18 cellular contexts compared by ENCODE assay signal in the genomic region with DNA sequence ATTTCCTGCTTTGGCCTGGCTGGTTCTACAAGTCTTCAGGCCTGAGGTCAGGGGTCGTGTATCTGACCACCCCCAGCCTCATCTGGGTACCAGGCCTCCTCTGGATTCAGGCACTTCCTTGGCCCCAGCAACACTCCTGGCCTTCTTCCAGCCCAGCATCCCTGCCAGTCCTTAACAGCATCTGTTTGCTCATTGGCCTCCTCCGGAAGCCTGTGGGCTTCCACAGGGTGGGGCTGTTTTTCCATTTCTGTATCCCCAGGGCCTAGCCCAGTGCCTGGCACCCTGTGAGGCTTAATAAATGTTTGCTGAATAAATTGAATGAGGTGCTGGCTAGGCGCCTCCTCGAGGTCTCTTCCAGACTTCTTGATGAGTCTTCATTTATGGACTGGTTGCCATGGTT. TPM values are rescaled to one million over a fixed set of nuclear protein-coding genes. Genes with fewer than 3 reads are reported as not detected.
DNase-seq lines count a peak whose midpoint lies in the region; ATAC-seq, FAIRE-seq and TF ChIP-seq lines count a peak whose summit lies in the region.
"Had no signal": no experiment of that assay in that cellular context is flagged by ENCODE, and none has a peak within 500 bp of the region (broad histone marks: within the 10 kb centered on the region; RNA-seq: fewer than 3 reads in every experiment).

No MANE protein-coding gene starts in this region.

- H3K4me2 ChIP-seq in K562 (ENCODE audit: insufficient read depth, low read length) (no peak overlapping the region), neural progenitor cell (peak overlapping the region; percentile 47)

- in situ Hi-C loops in K562 (cut with MboI), result no loop called here

- peaks cover 3% of the 10 kb centered on the region for H3K27me3 Mint-ChIP-seq in neural progenitor cell (ENCODE audit: insufficient read depth, low read depth)

- no peak for TF ChIP-seq POLR2A in K562 (conservative IDR thresholded peaks at IDR 0.05)

- POLR2A ChIA-PET in K562 (lab: Yijun Ruan, JAX), result interaction anchor here (0.6 to 1.7 kb wide), 5 partner anchors 9 to 1066 kb away, joined by 3 to 6 read pairs (median 3); no protein-coding TSS in a partner anchor

- H3K9me3 ChIP-seq in K562 (replicated peaks; ENCODE audit: control insufficient read depth, insufficient read depth, low read depth, low read length) (no peaks in the 10 kb centered on the region), neural progenitor cell (ENCODE audit: low read depth) (no peaks in the 10 kb centered on the region)
- H3K9me3 ChIP-seq: prostate gland, vagina had no signal

- no peak overlapping the region for H3K27ac ChIP-seq in K562 (ENCODE audit: extremely low read depth, low read depth, low read length)
- H3K27ac ChIP-seq in neural progenitor cell, result no peak overlapping the region
- H3K27ac ChIP-seq: prostate gland, SK-N-MC, vagina had no signal

- ATAC-seq in K562 (no peak), GM21786 (IDR thresholded peaks at IDR 0.05; ENCODE audit: unreplicated experiment) (no peak), GM18909 (IDR thresholded peaks at IDR 0.05; ENCODE audit: poor library complexity, unreplicated experiment) (no peak)
- ATAC-seq: activated T-helper 17 cell treated with anti-CD3 and anti-CD28 coated beads, Interleukin-2, amount 50 U/mL, for 72 hours; left ventricle myocardium superior; PC-3 had no signal

- peaks cover 0 to 12% of the 10 kb centered on the region in 2 experiments; a peak in 1 of 5 replicates for H3K27me3 ChIP-seq in K562 (ENCODE audit: control insufficient read depth in 2 of 2, insufficient read depth in 2 of 2, low read length in 2 of 2)
- no peaks in the 10 kb centered on the region for H3K27me3 ChIP-seq in neural progenitor cell
- H3K27me3 ChIP-seq: vagina had no signal

- H3K79me2 ChIP-seq in K562 (ENCODE audit: control insufficient read depth, insufficient read depth, low read length) (no peaks in the 10 kb centered on the region), neural progenitor cell (ENCODE audit: low read depth) (no peaks in the 10 kb centered on the region)

- peak; percentile 73 for DNase-seq in NCI-H2107 treated with DMSO at 0.1 percent for 48 hours (lab: John Stamatoyannopoulos, UW; ENCODE audit: unreplicated experiment)
- no peak for DNase-seq in NCI-H2107 (lab: John Stamatoyannopoulos, UW)
- peak; percentile 67 for DNase-seq in NCI-H1092 (lab: John Stamatoyannopoulos, UW)
- no peak for DNase-seq in K562 (ENCODE audit: extremely low read depth in 1 of 4, low spot score in 3 of 4)
- DNase-seq in neural progenitor cell (ENCODE audit: low spot score), result no peak
- DNase-seq in H4 (ENCODE audit: low spot score), result no peak
- DNase-seq: central memory CD4-positive, alpha-beta T cell; left ventricle myocardium superior; naive B cell; NCI-H2227 treated with DMSO at 0.1 percent for 48 hours; PC-3 had no signal

- H3F3A ChIP-seq in neural progenitor cell (ENCODE audit: low read depth), result peaks cover 27% of the 10 kb centered on the region

- peaks cover 15 to 16% of the 10 kb centered on the region in 2 experiments for H3K4me1 ChIP-seq in K562 (replicated peaks in 1 of 2; ENCODE audit: control insufficient read depth in 2 of 2, insufficient read depth in 2 of 2, low read length in 2 of 2)
- peaks cover 24% of the 10 kb centered on the region for H3K4me1 ChIP-seq in neural progenitor cell
- H3K4me1 ChIP-seq: prostate gland, vagina had no signal

- TF ChIP-seq RAD21 in K562 (CRISPR knock-in tag; conservative IDR thresholded peaks at IDR 0.05 in 1 of 2, IDR thresholded peaks at IDR 0.05 in 1 of 2), result no peak

- no peak overlapping the region for H3K9ac ChIP-seq in K562 (ENCODE audit: insufficient read depth in 1 of 2, low read depth in 2 of 2, low read length in 2 of 2)
- H3K9ac ChIP-seq in neural progenitor cell, result no peak overlapping the region

- peaks cover 15% of the 10 kb centered on the region for H3K4me1 Mint-ChIP-seq in neural progenitor cell
- H3K4me1 Mint-ChIP-seq: activated T-helper 17 cell treated with anti-CD3 and anti-CD28 coated beads, Interleukin-2, amount 50 U/mL, for 72 hours; naive B cell had no signal

- no peaks in the 10 kb centered on the region for H3K36me3 Mint-ChIP-seq in neural progenitor cell
- H3K36me3 Mint-ChIP-seq: naive B cell had no signal

- no peaks in the 10 kb centered on the region for H3K9me3 Mint-ChIP-seq in neural progenitor cell
- H3K9me3 Mint-ChIP-seq: activated T-helper 17 cell treated with anti-CD3 and anti-CD28 coated beads, Interleukin-2, amount 50 U/mL, for 72 hours; naive B cell had no signal

- intact Hi-C loops in K562 (cut with micrococcal nuclease), result no loop called here

- no peak overlapping the region for H3K4me3 ChIP-seq in K562
- no peak overlapping the region for H3K4me3 ChIP-seq in neural progenitor cell
- H3K4me3 ChIP-seq: prostate gland, SK-N-MC, vagina had no signal

- TF ChIP-seq CTCF in K562 (IDR thresholded peaks at IDR 0.05 in 2 of 3, conservative IDR thresholded peaks at IDR 0.05 in 1 of 3; ENCODE audit: insufficient read depth in 2 of 3, low read depth in 1 of 3, low read length in 3 of 3), result peak in 1 of 3 experiments; percentile 32; a peak in 1 of 6 replicates
- TF ChIP-seq CTCF in neural progenitor cell (IDR thresholded peaks at IDR 0.05), result peak; percentile 6

- BruUV-seq in K562 (replicated peaks; lab: Mats Ljungman, UMichigan), result no TSS peak

- no peaks in the 10 kb centered on the region for H3K36me3 ChIP-seq in K562 (ENCODE audit: control insufficient read depth, insufficient read depth, low read length)
- no peaks in the 10 kb centered on the region for H3K36me3 ChIP-seq in neural progenitor cell
- H3K36me3 ChIP-seq: prostate gland, vagina had no signal

- no peak overlapping the region for H2AFZ ChIP-seq in K562 (ENCODE audit: low read depth, low read length)
- H2AFZ ChIP-seq in neural progenitor cell (replicated peaks), result peak overlapping the region; percentile 66

- no peak for FAIRE-seq in K562 (lab: Jason Lieb, UNC)

- WGBS in K562 (ENCODE audit: insufficient coverage, low coverage, missing lambda C conversion rate), result 5% methylated on average over 4 of the region's 4 CpGs

- no peaks in the 10 kb centered on the region for H4K20me1 ChIP-seq in K562 (replicated peaks; ENCODE audit: control insufficient read depth, insufficient read depth, low read length)
- H4K20me1 ChIP-seq in neural progenitor cell (ENCODE audit: low read depth), result no peaks in the 10 kb centered on the region

- no peak for TF ChIP-seq EP300 in K562 (IDR thresholded peaks at IDR 0.05; ENCODE audit: low read length)

- CTCF ChIA-PET in K562 (lab: Yijun Ruan, JAX; ENCODE audit: low intra/inter-chr PET ratio), result no interaction called here

- H3K9me1 ChIP-seq in K562 (ENCODE audit: control insufficient read depth, insufficient read depth, low read length), result no peaks in the 10 kb centered on the region

- H3K27ac Mint-ChIP-seq in neural progenitor cell, result no peak overlapping the region
- H3K27ac Mint-ChIP-seq: activated T-helper 17 cell treated with anti-CD3 and anti-CD28 coated beads, Interleukin-2, amount 50 U/mL, for 72 hours had no signal

- H3K4me3 Mint-ChIP-seq in neural progenitor cell, result no peak overlapping the region
- H3K4me3 Mint-ChIP-seq: activated T-helper 17 cell treated with anti-CD3 and anti-CD28 coated beads, Interleukin-2, amount 50 U/mL, for 72 hours; naive B cell had no signal

RNA-seq across cellular contexts. Expression of gene GPR37L1, which starts 21.5 kb away (rescaled TPM):
- total RNA-seq in K562 (2011; cell fraction: chromatin; rRNA removed; ENCODE audit: low replicate concordance), result not detected in 2 replicates
- total RNA-seq in K562 (2011; cell fraction: nucleolus; rRNA removed), result under 0.01 TPM in 2 replicates
- not detected in 2 replicates for total RNA-seq in K562 (2011; cell fraction: nucleoplasm; rRNA removed)
- total RNA-seq in K562 (2014; rRNA removed) (not detected in 2 replicates), K562 (2014; rRNA removed; fragmentation: Illumina TruSeq; extraction: Trizol) (not detected in 2 replicates), K562 (2015; rRNA removed; fragmentation: Illumina TruSeq; extraction: Trizol) (not detected in 2 replicates), K562 (2021) (not detected in 2 replicates), neural progenitor cell (ENCODE audit: low replicate concordance) (0.06 TPM in 1 of 2 replicates, not detected in the other)
- polyA plus RNA-seq in K562 (2011; rRNA removed) (0.01 TPM in 1 of 2 replicates, not detected in the other), K562 (2014; fragmentation: Illumina TruSeq; extraction: Trizol) (not detected in 2 replicates), K562 (2014; fragmentation: Nextera tagmentation; extraction: Ambion mirVana) (not detected), K562 (2014; rRNA removed) (not detected in 2 replicates)
- 0.01 TPM in 1 of 2 replicates, not detected in the other for polyA plus RNA-seq in K562 (2011; cell fraction: cytosol; rRNA removed)
- polyA plus RNA-seq in K562 (2011; cell fraction: nucleus; rRNA removed), result 0.01 TPM in 1 of 2 replicates, not detected in the other
- 0.07 TPM in 2 replicates for polyA plus RNA-seq in K562 (2012)
- polyA minus RNA-seq in K562 (2011; rRNA and poly(A)+ RNA removed), result not detected in 2 replicates
- polyA minus RNA-seq in K562 (2011; cell fraction: cytosol; rRNA and poly(A)+ RNA removed), result not detected in 2 replicates
- polyA minus RNA-seq in K562 (2011; cell fraction: nucleus; rRNA and poly(A)+ RNA removed), result not detected in 2 replicates
- total RNA-seq in H4 (2014; rRNA removed; shearing (Covaris generic)), result 0.02 TPM in 1 of 2 replicates, not detected in the other
- total RNA-seq: activated T-helper 17 cell treated with anti-CD3 and anti-CD28 coated beads, Interleukin-2, amount 50 U/mL, for 72 hours had no signal
- polyA plus RNA-seq: AG04450 had no signal

RNA-seq across cellular contexts. Expression of gene ARL8A, which starts 43.4 kb away (rescaled TPM):
- 15.5 and 36.2 TPM in 2 replicates for total RNA-seq in K562 (2011; cell fraction: chromatin; rRNA removed; ENCODE audit: low replicate concordance)
- 13.9 and 24.0 TPM in 2 replicates for total RNA-seq in K562 (2011; cell fraction: nucleolus; rRNA removed)
- 13.5 and 19.8 TPM in 2 replicates for total RNA-seq in K562 (2011; cell fraction: nucleoplasm; rRNA removed)
- 13.1 and 21.8 TPM in 2 replicates for total RNA-seq in K562 (2014; rRNA removed)
- total RNA-seq in K562 (2014; rRNA removed; fragmentation: Illumina TruSeq; extraction: Trizol), result 7.9 and 9.2 TPM in 2 replicates
- total RNA-seq in K562 (2015; rRNA removed; fragmentation: Illumina TruSeq; extraction: Trizol), result 11.1 and 11.8 TPM in 2 replicates
- total RNA-seq in K562 (2021), result 19.1 and 22.7 TPM in 2 replicates
- 27.3 and 58.1 TPM in 2 replicates for polyA plus RNA-seq in K562 (2011; rRNA removed)
- 17.5 and 24.2 TPM in 2 replicates for polyA plus RNA-seq in K562 (2011; cell fraction: cytosol; rRNA removed)
- polyA plus RNA-seq in K562 (2011; cell fraction: nucleus; rRNA removed), result 31.3 and 39.1 TPM in 2 replicates
- polyA plus RNA-seq in K562 (2012), result 21.7 and 25.7 TPM in 2 replicates
- polyA plus RNA-seq in K562 (2014; fragmentation: Illumina TruSeq; extraction: Trizol), result 11.4 and 15.9 TPM in 2 replicates
- polyA plus RNA-seq in K562 (2014; fragmentation: Nextera tagmentation; extraction: Ambion mirVana), result under 1 TPM; 0.17 to 0.32 TPM
- 15.3 and 15.6 TPM in 2 replicates for polyA plus RNA-seq in K562 (2014; rRNA removed)
- polyA minus RNA-seq in K562 (2011; rRNA and poly(A)+ RNA removed), result 12.5 and 17.4 TPM in 2 replicates
- 11.4 and 13.7 TPM in 2 replicates for polyA minus RNA-seq in K562 (2011; cell fraction: cytosol; rRNA and poly(A)+ RNA removed)
- polyA minus RNA-seq in K562 (2011; cell fraction: nucleus; rRNA and poly(A)+ RNA removed), result 3.4 and 10.0 TPM in 2 replicates
- total RNA-seq in neural progenitor cell (ENCODE audit: low replicate concordance), result 13.3 and 29.6 TPM in 2 replicates
- total RNA-seq in H4 (2014; rRNA removed; shearing (Covaris generic)), result 19.4 and 21.6 TPM in 2 replicates

RNA-seq across cellular contexts. Expression of gene PTPN7, which starts 59.2 kb away (rescaled TPM):
- 135 and 260 TPM in 2 replicates for total RNA-seq in K562 (2011; cell fraction: chromatin; rRNA removed; ENCODE audit: low replicate concordance)
- 174 and 175 TPM in 2 replicates for total RNA-seq in K562 (2011; cell fraction: nucleolus; rRNA removed)
- total RNA-seq in K562 (2011; cell fraction: nucleoplasm; rRNA removed), result 146 and 165 TPM in 2 replicates
- total RNA-seq in K562 (2014; rRNA removed), result 121 and 126 TPM in 2 replicates
- total RNA-seq in K562 (2014; rRNA removed; fragmentation: Illumina TruSeq; extraction: Trizol), result 61.7 and 65.6 TPM in 2 replicates
- 116 and 120 TPM in 2 replicates for total RNA-seq in K562 (2015; rRNA removed; fragmentation: Illumina TruSeq; extraction: Trizol)
- total RNA-seq in K562 (2021), result 112 and 139 TPM in 2 replicates
- 80.7 and 176 TPM in 2 replicates for polyA plus RNA-seq in K562 (2011; rRNA removed)
- 155 and 163 TPM in 2 replicates for polyA plus RNA-seq in K562 (2011; cell fraction: cytosol; rRNA removed)
- 215 and 278 TPM in 2 replicates for polyA plus RNA-seq in K562 (2011; cell fraction: nucleus; rRNA removed)
- 146 and 171 TPM in 2 replicates for polyA plus RNA-seq in K562 (2012)
- polyA plus RNA-seq in K562 (2014; fragmentation: Illumina TruSeq; extraction: Trizol), result 144 and 189 TPM in 2 replicates
- polyA plus RNA-seq in K562 (2014; fragmentation: Nextera tagmentation; extraction: Ambion mirVana), result 10 to 100 TPM; 18.7 to 19.8 TPM
- 123 and 128 TPM in 2 replicates for polyA plus RNA-seq in K562 (2014; rRNA removed)
- polyA minus RNA-seq in K562 (2011; rRNA and poly(A)+ RNA removed), result 58.0 and 78.3 TPM in 2 replicates
- polyA minus RNA-seq in K562 (2011; cell fraction: cytosol; rRNA and poly(A)+ RNA removed), result 54.1 and 65.3 TPM in 2 replicates
- polyA minus RNA-seq in K562 (2011; cell fraction: nucleus; rRNA and poly(A)+ RNA removed), result 38.1 and 80.1 TPM in 2 replicates
- total RNA-seq in neural progenitor cell (ENCODE audit: low replicate concordance), result not detected in 2 replicates
- total RNA-seq in H4 (2014; rRNA removed; shearing (Covaris generic)), result 0.12 TPM in 2 replicates
- total RNA-seq: PC-3 had no signal
- polyA plus RNA-seq: AG04450 had no signal

Comparison
In these comparisons a context has a peak if more than half of its experiments do, and no peak if none do; other contexts are left out.
1. DNase-seq: peak in NCI-H2107 treated with DMSO at 0.1 percent for 48 hours (single experiment) and NCI-H1092 (single experiment); none in NCI-H2107 (single experiment), K562 (0 of 4), neural progenitor cell (single experiment) and H4 (single experiment).
2. RNA of gene PTPN7, which starts 59.2 kb away (total RNA-seq): 61.7 to 260 TPM in K562; 0.12 TPM in H4 and not detected in neural progenitor cell; every median in the first group is over 10 times any median in the second.